Comparison of ENCODE assay signal across 10 cellular contexts in genomic region chr17:81863123-81863675, GRCh38. TPM values are rescaled to one million over a fixed set of nuclear protein-coding genes. Genes with fewer than 3 reads are reported as not detected.
A peak's percentile ranks its signal among the peaks of the same experiment; 100 is the strongest.
DNase-seq lines count a peak whose midpoint lies in the region; ATAC-seq, FAIRE-seq and TF ChIP-seq lines count a peak whose summit lies in the region.
"Had no signal": no experiment of that assay in that cellular context is flagged by ENCODE, and none has a peak within 500 bp of the region (broad histone marks: within the 10 kb centered on the region; RNA-seq: fewer than 3 reads in every experiment).

No MANE protein-coding gene starts in this region.

- no peak for TF ChIP-seq RAD21 in HepG2 (CRISPR knock-in tag; IDR thresholded peaks at IDR 0.05)

- peaks cover 56% of the 10 kb centered on the region for H3K79me2 ChIP-seq in HepG2 (ENCODE audit: insufficient read depth, low read length)

- 64% methylated on average over 6 of the region's 6 CpGs for WGBS in HepG2 (ENCODE audit: low lambda C conversion rate)

- DNase-seq in GM12891 (ENCODE audit: insufficient read length, low spot score) (no peak), HepG2 (ENCODE audit: low spot score) (no peak), frontal cortex (ENCODE audit: low spot score in 2 of 2) (no peak)
- no peak for DNase-seq in stimulated activated CD4-positive, alpha-beta T cell treated with anti-CD3 and anti-CD28 coated beads, Interleukin-2, amount 100 ng/mL, for 48 hours
- DNase-seq: hippocampal formation had no signal

- H3K4me3 Mint-ChIP-seq in activated T-helper 17 cell treated with anti-CD3 and anti-CD28 coated beads, Interleukin-2, amount 50 U/mL, for 72 hours = peak overlapping the region; percentile 92

- no peak overlapping the region for H2AFZ ChIP-seq in HepG2 (ENCODE audit: low read length)

- peaks cover 92% of the 10 kb centered on the region for H3K36me3 Mint-ChIP-seq in activated T-helper 17 cell treated with anti-CD3 and anti-CD28 coated beads, Interleukin-2, amount 50 U/mL, for 72 hours (ENCODE audit: low read depth)

- BruUV-seq in HepG2 (replicated peaks; lab: Mats Ljungman, UMichigan) = no TSS peak

- no peak for ATAC-seq in activated T-helper 17 cell treated with anti-CD3 and anti-CD28 coated beads, Interleukin-2, amount 50 U/mL, for 72 hours (replicated peaks)
- ATAC-seq in HepG2 (no peak), GM21526 (IDR thresholded peaks at IDR 0.05; ENCODE audit: low FRiP score, unreplicated experiment) (no peak), HG02885 (IDR thresholded peaks at IDR 0.05; ENCODE audit: poor library complexity, unreplicated experiment) (no peak)

- intact Hi-C loops in HepG2 (cut with micrococcal nuclease; ENCODE audit: unreplicated experiment) = loop anchor here (5.0 kb wide), 1 partner anchor 41 kb away; no protein-coding TSS in a partner anchor

- H3K36me3 ChIP-seq in HepG2 (replicated peaks in 1 of 2; ENCODE audit: control insufficient read depth in 1 of 2, insufficient read depth in 2 of 2, low read length in 2 of 2) = peaks cover 15 to 37% of the 10 kb centered on the region in 2 experiments

- H4K20me1 ChIP-seq in HepG2 (ENCODE audit: insufficient read depth, low read length) = peaks cover 54% of the 10 kb centered on the region

- H3K4me2 ChIP-seq in HepG2 (ENCODE audit: low read depth, low read length) = peak overlapping the region; percentile 78

- no peak for TF ChIP-seq POLR2A in GM12891 (IDR thresholded peaks at IDR 0.05; ENCODE audit: low read depth, low read length)
- TF ChIP-seq POLR2A in HepG2 (IDR thresholded peaks at IDR 0.05; ENCODE audit: insufficient read depth in 1 of 2, low read depth in 2 of 2, low read length in 2 of 2) = 0 out of 4 replicates have a peak, but pooled peaks of 1 of the 2 experiments have one; percentile 7

- TF ChIP-seq CTCF in 22Rv1 (IDR thresholded peaks at IDR 0.05) (no peak), HepG2 (CRISPR knock-in tag; IDR thresholded peaks at IDR 0.05) (no peak)

- POLR2A ChIA-PET in HepG2 (lab: Yijun Ruan, JAX) = interaction anchor here (0.5 to 3.7 kb wide), 10 partner anchors 10 to 1186 kb away, joined by 3 to 21 read pairs (median 4); partner anchors contain the start of genes DCXR and MCRIP1

- CTCF ChIA-PET in HepG2 (lab: Yijun Ruan, JAX; ENCODE audit: low intra/inter-chr PET ratio, low total read pairs) = no interaction called here

- peak overlapping the region; percentile 99 for H3K27ac ChIP-seq in 22Rv1
- H3K27ac ChIP-seq in HepG2 (ENCODE audit: extremely low read length, insufficient read depth, low read length) = peak overlapping the region; percentile 30
- H3K27ac ChIP-seq: ascending aorta had no signal

- TF ChIP-seq EP300 in HepG2 (IDR thresholded peaks at IDR 0.05; ENCODE audit: low read depth in 2 of 2, low read length in 2 of 2) (no peak), HepG2 (CRISPR knock-in tag; IDR thresholded peaks at IDR 0.05; ENCODE audit: borderline replicate concordance) (no peak)

- H3K27me3 ChIP-seq in HepG2 (ENCODE audit: control insufficient read depth in 1 of 2, insufficient read depth in 2 of 2, low read length in 2 of 2) = no peaks in the 10 kb centered on the region; a peak in 1 of 5 replicates
- H3K27me3 ChIP-seq: ascending aorta had no signal

- in situ Hi-C loops in HepG2 (cut with HindIII; ENCODE audit: extremely low pct_ligation_motif_present, low pct_unique_long_range_greater_than_20kb) = no loop called here

- no peaks in the 10 kb centered on the region for H3K9me3 Mint-ChIP-seq in activated T-helper 17 cell treated with anti-CD3 and anti-CD28 coated beads, Interleukin-2, amount 50 U/mL, for 72 hours

- peak overlapping the region in 2 of 3 experiments; percentile 13 to 91; a peak in 3 of 6 replicates for H3K4me3 ChIP-seq in HepG2 (replicated peaks in 1 of 3; ENCODE audit: insufficient read depth in 1 of 3, low read depth in 2 of 3, low read length in 3 of 3)
- H3K4me3 ChIP-seq: ascending aorta had no signal

- FAIRE-seq in GM12891 (lab: Jason Lieb, UNC) (no peak), HepG2 (lab: Jason Lieb, UNC) (no peak), frontal cortex (lab: Jason Lieb, UNC) (no peak)

- peak overlapping the region; percentile 39 for H3K9ac ChIP-seq in HepG2 (ENCODE audit: insufficient read depth, low read depth, low read length)

- no peaks in the 10 kb centered on the region for H3K9me3 ChIP-seq in HepG2 (ENCODE audit: low read length)
- H3K9me3 ChIP-seq: ascending aorta had no signal

- H3K4me1 Mint-ChIP-seq in activated T-helper 17 cell treated with anti-CD3 and anti-CD28 coated beads, Interleukin-2, amount 50 U/mL, for 72 hours = peaks cover 18% of the 10 kb centered on the region

- peaks cover 77% of the 10 kb centered on the region for H3K4me1 ChIP-seq in HepG2 (ENCODE audit: insufficient read depth, low read length)

- peak overlapping the region; percentile 87 for H3K27ac Mint-ChIP-seq in activated T-helper 17 cell treated with anti-CD3 and anti-CD28 coated beads, Interleukin-2, amount 50 U/mL, for 72 hours

- H3K27me3 Mint-ChIP-seq in activated T-helper 17 cell treated with anti-CD3 and anti-CD28 coated beads, Interleukin-2, amount 50 U/mL, for 72 hours = no peaks in the 10 kb centered on the region

RNA-seq across cellular contexts. Expression of gene P4HB, which starts 2.9 kb away (rescaled TPM):
- 414 TPM for polyA plus RNA-seq in GM12891 (2012; ENCODE audit: low read depth, missing spikeins)
- total RNA-seq in activated T-helper 17 cell treated with anti-CD3 and anti-CD28 coated beads, Interleukin-2, amount 50 U/mL, for 72 hours = 100 to 1,000 TPM; 506 to 602 TPM
- 337 and 782 TPM in 2 replicates for total RNA-seq in HepG2 (2016; rRNA removed; fragmentation: Illumina TruSeq; extraction: Trizol)
- total RNA-seq in HepG2 (2016; cell fraction: cytosol; rRNA removed; fragmentation: Illumina TruSeq; extraction: Trizol; ENCODE audit: low read depth) = 162 and 167 TPM in 2 replicates
- 282 and 813 TPM in 2 replicates for total RNA-seq in HepG2 (2016; cell fraction: insoluble cytoplasmic fraction; rRNA removed; fragmentation: Illumina TruSeq; extraction: Trizol)
- total RNA-seq in HepG2 (2016; cell fraction: membrane; rRNA removed; fragmentation: Illumina TruSeq; extraction: Trizol) = 299 and 300 TPM in 2 replicates
- total RNA-seq in HepG2 (2016; cell fraction: nucleus; rRNA removed; fragmentation: Illumina TruSeq; extraction: Trizol) = 801 and 884 TPM in 2 replicates
- polyA plus RNA-seq in HepG2 (2011; rRNA removed) = 181 and 185 TPM in 2 replicates
- 150 and 176 TPM in 2 replicates for polyA plus RNA-seq in HepG2 (2011; cell fraction: cytosol; rRNA removed)
- 517 and 557 TPM in 2 replicates for polyA plus RNA-seq in HepG2 (2011; cell fraction: nucleus; rRNA removed)
- polyA plus RNA-seq in HepG2 (2012) = 1,462 and 1,524 TPM in 2 replicates
- polyA plus RNA-seq in HepG2 (2016; cell fraction: cytosol; fragmentation: Illumina TruSeq; extraction: Trizol; ENCODE audit: low read depth) = 236 TPM in 2 replicates
- polyA plus RNA-seq in HepG2 (2016; cell fraction: insoluble cytoplasmic fraction; fragmentation: Illumina TruSeq; extraction: Trizol; ENCODE audit: low read depth) = 494 and 566 TPM in 2 replicates
- 378 and 399 TPM in 2 replicates for polyA plus RNA-seq in HepG2 (2016; cell fraction: membrane; fragmentation: Illumina TruSeq; extraction: Trizol; ENCODE audit: low read depth)
- 2,290 and 2,428 TPM in 2 replicates for polyA plus RNA-seq in HepG2 (2016; cell fraction: nucleus; fragmentation: Illumina TruSeq; extraction: Trizol; ENCODE audit: insufficient read depth, low read depth)
- polyA minus RNA-seq in HepG2 (2011; rRNA and poly(A)+ RNA removed; ENCODE audit: low replicate concordance) = 90.8 and 213 TPM in 2 replicates
- 303 and 378 TPM in 2 replicates for polyA minus RNA-seq in HepG2 (2011; cell fraction: cytosol; rRNA and poly(A)+ RNA removed)
- polyA minus RNA-seq in HepG2 (2011; cell fraction: nucleus; rRNA and poly(A)+ RNA removed) = 250 and 278 TPM in 2 replicates
- 66.0 TPM for total RNA-seq in frontal cortex

RNA-seq across cellular contexts. Expression of gene ARHGDIA, which starts 7.9 kb away (rescaled TPM):
- 203 TPM for polyA plus RNA-seq in GM12891 (2012; ENCODE audit: low read depth, missing spikeins)
- total RNA-seq in activated T-helper 17 cell treated with anti-CD3 and anti-CD28 coated beads, Interleukin-2, amount 50 U/mL, for 72 hours = 100 to 1,000 TPM; 384 to 814 TPM
- total RNA-seq in HepG2 (2016; rRNA removed; fragmentation: Illumina TruSeq; extraction: Trizol) = 64.0 and 120 TPM in 2 replicates
- total RNA-seq in HepG2 (2016; cell fraction: cytosol; rRNA removed; fragmentation: Illumina TruSeq; extraction: Trizol; ENCODE audit: low read depth) = 25.7 and 26.7 TPM in 2 replicates
- total RNA-seq in HepG2 (2016; cell fraction: insoluble cytoplasmic fraction; rRNA removed; fragmentation: Illumina TruSeq; extraction: Trizol) = 73.7 and 111 TPM in 2 replicates
- total RNA-seq in HepG2 (2016; cell fraction: membrane; rRNA removed; fragmentation: Illumina TruSeq; extraction: Trizol) = 68.1 and 73.5 TPM in 2 replicates
- total RNA-seq in HepG2 (2016; cell fraction: nucleus; rRNA removed; fragmentation: Illumina TruSeq; extraction: Trizol) = 66.3 and 84.1 TPM in 2 replicates
- 40.0 and 52.1 TPM in 2 replicates for polyA plus RNA-seq in HepG2 (2011; rRNA removed)
- 61.3 and 96.2 TPM in 2 replicates for polyA plus RNA-seq in HepG2 (2011; cell fraction: cytosol; rRNA removed)
- 174 and 191 TPM in 2 replicates for polyA plus RNA-seq in HepG2 (2011; cell fraction: nucleus; rRNA removed)
- 159 and 169 TPM in 2 replicates for polyA plus RNA-seq in HepG2 (2012)
- polyA plus RNA-seq in HepG2 (2016; cell fraction: cytosol; fragmentation: Illumina TruSeq; extraction: Trizol; ENCODE audit: low read depth) = 89.7 and 102 TPM in 2 replicates
- 221 and 287 TPM in 2 replicates for polyA plus RNA-seq in HepG2 (2016; cell fraction: insoluble cytoplasmic fraction; fragmentation: Illumina TruSeq; extraction: Trizol; ENCODE audit: low read depth)
- 171 and 188 TPM in 2 replicates for polyA plus RNA-seq in HepG2 (2016; cell fraction: membrane; fragmentation: Illumina TruSeq; extraction: Trizol; ENCODE audit: low read depth)
- 248 and 249 TPM in 2 replicates for polyA plus RNA-seq in HepG2 (2016; cell fraction: nucleus; fragmentation: Illumina TruSeq; extraction: Trizol; ENCODE audit: insufficient read depth, low read depth)
- polyA minus RNA-seq in HepG2 (2011; rRNA and poly(A)+ RNA removed; ENCODE audit: low replicate concordance) = 35.7 and 46.7 TPM in 2 replicates
- polyA minus RNA-seq in HepG2 (2011; cell fraction: cytosol; rRNA and poly(A)+ RNA removed) = 54.0 and 54.8 TPM in 2 replicates
- 52.7 and 57.6 TPM in 2 replicates for polyA minus RNA-seq in HepG2 (2011; cell fraction: nucleus; rRNA and poly(A)+ RNA removed)
- total RNA-seq in frontal cortex = 22.4 TPM

RNA-seq across cellular contexts. Expression of gene ALYREF, which starts 28.2 kb away (rescaled TPM):
- 112 TPM for polyA plus RNA-seq in GM12891 (2012; ENCODE audit: low read depth, missing spikeins)
- total RNA-seq in activated T-helper 17 cell treated with anti-CD3 and anti-CD28 coated beads, Interleukin-2, amount 50 U/mL, for 72 hours = 100 to 1,000 TPM; 103 to 251 TPM
- total RNA-seq in HepG2 (2016; rRNA removed; fragmentation: Illumina TruSeq; extraction: Trizol) (264 and 269 TPM in 2 replicates), frontal cortex (92.1 TPM)
- total RNA-seq in HepG2 (2016; cell fraction: cytosol; rRNA removed; fragmentation: Illumina TruSeq; extraction: Trizol; ENCODE audit: low read depth) = 86.2 and 89.3 TPM in 2 replicates
- 272 and 275 TPM in 2 replicates for total RNA-seq in HepG2 (2016; cell fraction: insoluble cytoplasmic fraction; rRNA removed; fragmentation: Illumina TruSeq; extraction: Trizol)
- total RNA-seq in HepG2 (2016; cell fraction: membrane; rRNA removed; fragmentation: Illumina TruSeq; extraction: Trizol) = 108 and 110 TPM in 2 replicates
- 101 and 105 TPM in 2 replicates for total RNA-seq in HepG2 (2016; cell fraction: nucleus; rRNA removed; fragmentation: Illumina TruSeq; extraction: Trizol)
- polyA plus RNA-seq in HepG2 (2011; rRNA removed) = 58.4 and 59.8 TPM in 2 replicates
- polyA plus RNA-seq in HepG2 (2011; cell fraction: cytosol; rRNA removed) = 45.3 and 72.1 TPM in 2 replicates
- polyA plus RNA-seq in HepG2 (2011; cell fraction: nucleus; rRNA removed) = 54.3 and 67.4 TPM in 2 replicates
- 42.1 and 68.4 TPM in 2 replicates for polyA plus RNA-seq in HepG2 (2012)
- 78.5 and 81.9 TPM in 2 replicates for polyA plus RNA-seq in HepG2 (2016; cell fraction: cytosol; fragmentation: Illumina TruSeq; extraction: Trizol; ENCODE audit: low read depth)
- 267 TPM in 2 replicates for polyA plus RNA-seq in HepG2 (2016; cell fraction: insoluble cytoplasmic fraction; fragmentation: Illumina TruSeq; extraction: Trizol; ENCODE audit: low read depth)
- polyA plus RNA-seq in HepG2 (2016; cell fraction: membrane; fragmentation: Illumina TruSeq; extraction: Trizol; ENCODE audit: low read depth) = 83.5 and 93.6 TPM in 2 replicates
- polyA plus RNA-seq in HepG2 (2016; cell fraction: nucleus; fragmentation: Illumina TruSeq; extraction: Trizol; ENCODE audit: insufficient read depth, low read depth) = 158 and 162 TPM in 2 replicates
- polyA minus RNA-seq in HepG2 (2011; rRNA and poly(A)+ RNA removed; ENCODE audit: low replicate concordance) = 80.4 and 133 TPM in 2 replicates
- 40.2 and 48.3 TPM in 2 replicates for polyA minus RNA-seq in HepG2 (2011; cell fraction: cytosol; rRNA and poly(A)+ RNA removed)
- polyA minus RNA-seq in HepG2 (2011; cell fraction: nucleus; rRNA and poly(A)+ RNA removed) = 44.9 and 56.4 TPM in 2 replicates

RNA-seq across cellular contexts. Expression of gene ANAPC11, which starts 28.3 kb away (rescaled TPM):
- 183 TPM for polyA plus RNA-seq in GM12891 (2012; ENCODE audit: low read depth, missing spikeins)
- total RNA-seq in activated T-helper 17 cell treated with anti-CD3 and anti-CD28 coated beads, Interleukin-2, amount 50 U/mL, for 72 hours = 100 to 1,000 TPM; 103 to 123 TPM
- total RNA-seq in HepG2 (2016; rRNA removed; fragmentation: Illumina TruSeq; extraction: Trizol) (114 and 127 TPM in 2 replicates), frontal cortex (60.3 TPM)
- 131 and 197 TPM in 2 replicates for total RNA-seq in HepG2 (2016; cell fraction: cytosol; rRNA removed; fragmentation: Illumina TruSeq; extraction: Trizol; ENCODE audit: low read depth)
- 108 and 128 TPM in 2 replicates for total RNA-seq in HepG2 (2016; cell fraction: insoluble cytoplasmic fraction; rRNA removed; fragmentation: Illumina TruSeq; extraction: Trizol)
- 131 and 179 TPM in 2 replicates for total RNA-seq in HepG2 (2016; cell fraction: membrane; rRNA removed; fragmentation: Illumina TruSeq; extraction: Trizol)
- total RNA-seq in HepG2 (2016; cell fraction: nucleus; rRNA removed; fragmentation: Illumina TruSeq; extraction: Trizol) = 50.9 and 64.4 TPM in 2 replicates
- 235 and 250 TPM in 2 replicates for polyA plus RNA-seq in HepG2 (2011; rRNA removed)
- 444 and 596 TPM in 2 replicates for polyA plus RNA-seq in HepG2 (2011; cell fraction: cytosol; rRNA removed)
- polyA plus RNA-seq in HepG2 (2011; cell fraction: nucleus; rRNA removed) = 192 and 202 TPM in 2 replicates
- polyA plus RNA-seq in HepG2 (2012) = 95.6 and 161 TPM in 2 replicates
- 209 and 306 TPM in 2 replicates for polyA plus RNA-seq in HepG2 (2016; cell fraction: cytosol; fragmentation: Illumina TruSeq; extraction: Trizol; ENCODE audit: low read depth)
- polyA plus RNA-seq in HepG2 (2016; cell fraction: insoluble cytoplasmic fraction; fragmentation: Illumina TruSeq; extraction: Trizol; ENCODE audit: low read depth) = 119 and 120 TPM in 2 replicates
- polyA plus RNA-seq in HepG2 (2016; cell fraction: membrane; fragmentation: Illumina TruSeq; extraction: Trizol; ENCODE audit: low read depth) = 162 and 209 TPM in 2 replicates
- polyA plus RNA-seq in HepG2 (2016; cell fraction: nucleus; fragmentation: Illumina TruSeq; extraction: Trizol; ENCODE audit: insufficient read depth, low read depth) = 107 and 109 TPM in 2 replicates
- polyA minus RNA-seq in HepG2 (2011; rRNA and poly(A)+ RNA removed; ENCODE audit: low replicate concordance) = 68.6 and 147 TPM in 2 replicates
- 32.2 and 42.7 TPM in 2 replicates for polyA minus RNA-seq in HepG2 (2011; cell fraction: cytosol; rRNA and poly(A)+ RNA removed)
- polyA minus RNA-seq in HepG2 (2011; cell fraction: nucleus; rRNA and poly(A)+ RNA removed) = 23.0 and 25.9 TPM in 2 replicates

RNA-seq across cellular contexts. Expression of gene PPP1R27, which starts 28.3 kb away (rescaled TPM):
- 2.4 TPM for polyA plus RNA-seq in GM12891 (2012; ENCODE audit: low read depth, missing spikeins)
- not detected for total RNA-seq in activated T-helper 17 cell treated with anti-CD3 and anti-CD28 coated beads, Interleukin-2, amount 50 U/mL, for 72 hours
- total RNA-seq in HepG2 (2016; rRNA removed; fragmentation: Illumina TruSeq; extraction: Trizol) (0.69 and 1.00 TPM in 2 replicates), frontal cortex (not detected)
- 0.71 and 2.3 TPM in 2 replicates for total RNA-seq in HepG2 (2016; cell fraction: cytosol; rRNA removed; fragmentation: Illumina TruSeq; extraction: Trizol; ENCODE audit: low read depth)
- 1.3 TPM in 1 of 2 replicates, not detected in the other for total RNA-seq in HepG2 (2016; cell fraction: insoluble cytoplasmic fraction; rRNA removed; fragmentation: Illumina TruSeq; extraction: Trizol)
- 1.00 and 1.2 TPM in 2 replicates for total RNA-seq in HepG2 (2016; cell fraction: membrane; rRNA removed; fragmentation: Illumina TruSeq; extraction: Trizol)
- 0.91 and 1.8 TPM in 2 replicates for total RNA-seq in HepG2 (2016; cell fraction: nucleus; rRNA removed; fragmentation: Illumina TruSeq; extraction: Trizol)
- 0.17 and 0.33 TPM in 2 replicates for polyA plus RNA-seq in HepG2 (2011; rRNA removed)
- polyA plus RNA-seq in HepG2 (2011; cell fraction: cytosol; rRNA removed) = 0.55 and 1.1 TPM in 2 replicates
- polyA plus RNA-seq in HepG2 (2011; cell fraction: nucleus; rRNA removed) = 1.6 and 2.8 TPM in 2 replicates
- polyA plus RNA-seq in HepG2 (2012) = 0.34 and 0.52 TPM in 2 replicates
- polyA plus RNA-seq in HepG2 (2016; cell fraction: cytosol; fragmentation: Illumina TruSeq; extraction: Trizol; ENCODE audit: low read depth) = 0.57 and 1.0 TPM in 2 replicates
- polyA plus RNA-seq in HepG2 (2016; cell fraction: insoluble cytoplasmic fraction; fragmentation: Illumina TruSeq; extraction: Trizol; ENCODE audit: low read depth) = 1.7 TPM in 1 of 2 replicates, not detected in the other
- 0.56 TPM in 1 of 2 replicates, not detected in the other for polyA plus RNA-seq in HepG2 (2016; cell fraction: membrane; fragmentation: Illumina TruSeq; extraction: Trizol; ENCODE audit: low read depth)
- polyA plus RNA-seq in HepG2 (2016; cell fraction: nucleus; fragmentation: Illumina TruSeq; extraction: Trizol; ENCODE audit: insufficient read depth, low read depth) = 2.1 TPM in 1 of 2 replicates, not detected in the other
- polyA minus RNA-seq in HepG2 (2011; rRNA and poly(A)+ RNA removed; ENCODE audit: low replicate concordance) = 0.09 and 0.88 TPM in 2 replicates
- not detected in 2 replicates for polyA minus RNA-seq in HepG2 (2011; cell fraction: cytosol; rRNA and poly(A)+ RNA removed)
- 1.9 TPM in 1 of 2 replicates, not detected in the other for polyA minus RNA-seq in HepG2 (2011; cell fraction: nucleus; rRNA and poly(A)+ RNA removed)
- total RNA-seq: ascending aorta had no signal
